13 cellular contexts compared by ENCODE assay signal in genomic region chr12:110556705-110557104, GRCh38. TPM values are rescaled to one million over a fixed set of nuclear protein-coding genes. Genes with fewer than 3 reads are reported as not detected.
DNase-seq lines count a peak whose midpoint lies in the region; ATAC-seq and TF ChIP-seq lines count a peak whose summit lies in the region.
"Had no signal": no experiment of that assay in that cellular context is flagged by ENCODE, and none has a peak within 500 bp of the region (broad histone marks: within the 10 kb centered on the region; RNA-seq: fewer than 3 reads in every experiment).

No MANE protein-coding gene starts in this region.

- no peaks in the 10 kb centered on the region for H4K20me1 ChIP-seq in OCI-LY7 (ENCODE audit: insufficient read depth, low read length)

- CTCF ChIA-PET in OCI-LY7 (lab: Charles Lee; ENCODE audit: unreplicated experiment), result no interaction called here

- DNase-seq in DMS 273 (lab: John Stamatoyannopoulos, UW; ENCODE audit: unreplicated experiment) (peak; percentile 10), DMS 273 treated with DMSO at 0.1 percent for 48 hours (lab: John Stamatoyannopoulos, UW) (no peak), progenitor cell of endocrine pancreas (ENCODE audit: low spot score, unreplicated experiment) (no peak), OCI-LY7 (ENCODE audit: low spot score) (no peak), NCI-H128 (lab: John Stamatoyannopoulos, UW; ENCODE audit: unreplicated experiment) (no peak)
- no peak for DNase-seq in central memory CD8-positive, alpha-beta T cell (ENCODE audit: low spot score in 2 of 2)
- DNase-seq: Calu3, NCI-H1048, NCI-H446 treated with DMSO at 0.1 percent for 48 hours, T-helper 17 cell had no signal

- H3K27ac Mint-ChIP-seq in central memory CD8-positive, alpha-beta T cell (ENCODE audit: low read depth), result peak overlapping the region; percentile 83
- peak overlapping the region; percentile 83 for H3K27ac Mint-ChIP-seq in progenitor cell of endocrine pancreas
- H3K27ac Mint-ChIP-seq: type B pancreatic cell had no signal

- no peaks in the 10 kb centered on the region for H3K9me2 ChIP-seq in OCI-LY7 (ENCODE audit: insufficient read depth, low read length)

- H3K4me3 Mint-ChIP-seq in central memory CD8-positive, alpha-beta T cell, result no peak overlapping the region
- no peak overlapping the region for H3K4me3 Mint-ChIP-seq in progenitor cell of endocrine pancreas (ENCODE audit: low read depth)
- H3K4me3 Mint-ChIP-seq: T-helper 17 cell, type B pancreatic cell had no signal

- peaks cover 96% of the 10 kb centered on the region for H3K79me2 ChIP-seq in OCI-LY7 (ENCODE audit: insufficient read depth, low read depth, low read length)

- peaks cover 58% of the 10 kb centered on the region for H3K4me1 Mint-ChIP-seq in central memory CD8-positive, alpha-beta T cell
- H3K4me1 Mint-ChIP-seq in progenitor cell of endocrine pancreas (ENCODE audit: low read depth), result peaks cover 3% of the 10 kb centered on the region

- H3K4me1 ChIP-seq in OCI-LY7 (ENCODE audit: insufficient read depth, low read length, poor library complexity, severe bottlenecking), result peaks cover 12% of the 10 kb centered on the region
- H3K4me1 ChIP-seq: parathyroid adenoma had no signal

- no peak overlapping the region for H3K4me2 ChIP-seq in OCI-LY7 (ENCODE audit: low read length)

- peaks cover 43% of the 10 kb centered on the region for H3K36me3 ChIP-seq in OCI-LY7 (ENCODE audit: insufficient read depth, low read length)

- POLR2A ChIA-PET in OCI-LY7 (lab: Charles Lee), result interaction anchor here (0.6 to 1.0 kb wide), 2 partner anchors 9 to 11 kb away, joined by 3 to 4 read pairs; no protein-coding TSS in a partner anchor

- H3K36me3 Mint-ChIP-seq in central memory CD8-positive, alpha-beta T cell (ENCODE audit: insufficient read depth), result peaks cover 13% of the 10 kb centered on the region
- peaks cover 4% of the 10 kb centered on the region for H3K36me3 Mint-ChIP-seq in progenitor cell of endocrine pancreas (ENCODE audit: insufficient read depth)

- no peak for TF ChIP-seq CTCF in progenitor cell of endocrine pancreas (IDR thresholded peaks at IDR 0.05; ENCODE audit: unreplicated experiment)
- no peak for TF ChIP-seq CTCF in OCI-LY7 (conservative IDR thresholded peaks at IDR 0.05; ENCODE audit: low read length)

- intact Hi-C loops in OCI-LY7 (cut with micrococcal nuclease; ENCODE audit: unreplicated experiment), result no loop called here

- H2AFZ ChIP-seq in OCI-LY7 (ENCODE audit: low read length), result no peak overlapping the region
- H2AFZ ChIP-seq: parathyroid adenoma had no signal

- H3K27ac ChIP-seq in OCI-LY7 (ENCODE audit: low read depth, low read length, poor library complexity, severe bottlenecking), result no peak overlapping the region
- H3K27ac ChIP-seq: 22Rv1, parathyroid adenoma had no signal

- H3K9me3 Mint-ChIP-seq in central memory CD8-positive, alpha-beta T cell, result no peaks in the 10 kb centered on the region
- H3K9me3 Mint-ChIP-seq in progenitor cell of endocrine pancreas (ENCODE audit: low read depth), result no peaks in the 10 kb centered on the region

- no peaks in the 10 kb centered on the region; the same call in 1 of the 2 replicates for H3K9me3 ChIP-seq in OCI-LY7 (ENCODE audit: low read length)

- no TSS peak for BruUV-seq in OCI-LY7 (replicated peaks; lab: Mats Ljungman, UMichigan)

- no peaks in the 10 kb centered on the region for H3K27me3 Mint-ChIP-seq in central memory CD8-positive, alpha-beta T cell
- no peaks in the 10 kb centered on the region for H3K27me3 Mint-ChIP-seq in progenitor cell of endocrine pancreas
- H3K27me3 Mint-ChIP-seq: T-helper 17 cell, type B pancreatic cell had no signal

- no peak for ATAC-seq in central memory CD8-positive, alpha-beta T cell (replicated peaks; ENCODE audit: extremely low read depth, poor library complexity, severe bottlenecking)
- ATAC-seq: T-helper 17 cell had no signal

- H3K4me3 ChIP-seq in OCI-LY7 (ENCODE audit: low read depth, low read length, poor library complexity, severe bottlenecking), result no peak overlapping the region

RNA-seq across cellular contexts. Expression of gene PPTC7, which starts 26.4 kb away (rescaled TPM):
- 13.7 and 15.1 TPM in 2 replicates for total RNA-seq in progenitor cell of endocrine pancreas
- 8.3 and 11.4 TPM in 2 replicates for total RNA-seq in OCI-LY7 (2014; rRNA removed; shearing (Covaris generic))
- 29.7 and 30.6 TPM in 2 replicates for total RNA-seq in OCI-LY7 (2022)

RNA-seq across cellular contexts. Expression of gene RAD9B, which starts 54.6 kb away (rescaled TPM):
- total RNA-seq in progenitor cell of endocrine pancreas (0.24 and 0.33 TPM in 2 replicates), OCI-LY7 (2022) (1.9 and 3.0 TPM in 2 replicates)
- total RNA-seq in OCI-LY7 (2014; rRNA removed; shearing (Covaris generic)), result 0.46 and 0.76 TPM in 2 replicates

RNA-seq across cellular contexts. Expression of gene VPS29, which starts 54.8 kb away (rescaled TPM):
- total RNA-seq in progenitor cell of endocrine pancreas (101 and 102 TPM in 2 replicates), OCI-LY7 (2022) (162 and 168 TPM in 2 replicates)
- total RNA-seq in OCI-LY7 (2014; rRNA removed; shearing (Covaris generic)), result 52.3 and 80.3 TPM in 2 replicates

RNA-seq across cellular contexts. Expression of gene TCTN1, which starts 57.2 kb away (rescaled TPM):
- total RNA-seq in progenitor cell of endocrine pancreas (72.6 and 84.0 TPM in 2 replicates), OCI-LY7 (2022) (19.9 and 21.0 TPM in 2 replicates)
- total RNA-seq in OCI-LY7 (2014; rRNA removed; shearing (Covaris generic)), result 4.0 and 8.7 TPM in 2 replicates
